28 cellular contexts compared by ENCODE assay signal in the genomic region with DNA sequence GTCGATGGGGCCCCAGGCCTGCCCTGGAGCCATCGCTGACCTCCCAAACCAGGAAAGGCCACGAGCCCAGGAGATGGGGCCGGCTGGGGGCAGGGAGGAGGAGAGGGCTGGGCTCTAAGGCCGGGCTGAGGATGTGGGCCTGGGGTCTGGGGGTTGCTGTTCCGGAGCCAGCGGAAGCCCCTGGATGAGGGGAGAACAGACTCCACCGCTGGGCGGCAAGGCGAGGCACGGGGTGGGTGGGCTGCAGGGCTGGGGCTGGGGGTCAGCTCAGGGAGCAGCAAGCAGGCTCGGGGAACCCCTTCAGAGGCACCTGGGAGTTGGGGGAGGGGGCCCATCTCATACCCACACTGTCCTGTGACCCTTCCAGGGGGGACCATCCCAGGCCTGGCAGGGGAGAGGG. TPM values are rescaled to one million over a fixed set of nuclear protein-coding genes. Genes with fewer than 3 reads are reported as not detected.
DNase-seq lines count a peak whose midpoint lies in the region; ATAC-seq, FAIRE-seq and TF ChIP-seq lines count a peak whose summit lies in the region.
"Had no signal": no experiment of that assay in that cellular context is flagged by ENCODE, and none has a peak within 500 bp of the region (broad histone marks: within the 10 kb centered on the region; RNA-seq: fewer than 3 reads in every experiment).

No MANE protein-coding gene starts in this region.

- H2BK12ac ChIP-seq in neuronal stem cell (ENCODE audit: low read length) = peak overlapping the region; percentile 41

- H3K27ac Mint-ChIP-seq in osteocyte (ENCODE audit: unreplicated experiment) = no peak overlapping the region
- H3K27ac Mint-ChIP-seq: CD14-positive monocyte, H9, HFFc6 had no signal

- H4K8ac ChIP-seq in neuronal stem cell (ENCODE audit: low read depth, low read length) = no peak overlapping the region

- no peak for DNase-seq in K562 (ENCODE audit: extremely low read depth in 1 of 4, low spot score in 3 of 4)
- DNase-seq in dorsolateral prefrontal cortex = no peak
- no peak for DNase-seq in neuronal stem cell (ENCODE audit: low spot score)
- DNase-seq in tibial nerve (ENCODE audit: low spot score in 2 of 2) = no peak
- no peak for DNase-seq in osteocyte (ENCODE audit: extremely low spot score, unreplicated experiment)
- no peak for DNase-seq in A673 (ENCODE audit: low spot score)
- DNase-seq in PC-9 = no peak
- DNase-seq: ACHN; BE2C; CD8-positive, alpha-beta memory T cell; DMS 273 treated with DMSO at 0.1 percent for 48 hours; DMS79 treated with DMSO at 0.1 percent for 48 hours; GF-D8; GM23248; H9; HFFc6; KG1; MM.1S; NCI-H2029 treated with DMSO at 0.1 percent for 48 hours; NCI-H446 treated with DMSO at 0.1 percent for 48 hours; NK-92 treated with Interleukin-12 subunit alpha and Interleukin-12 subunit beta, amount 100 ng/mL, for 24 hours; Right ventricle myocardium superior had no signal

- no peak for TF ChIP-seq POLR2A in K562 (conservative IDR thresholded peaks at IDR 0.05)
- no peak for TF ChIP-seq POLR2A in tibial nerve (IDR thresholded peaks at IDR 0.05)

- peak overlapping the region; percentile 85 for H3K18ac ChIP-seq in neuronal stem cell (ENCODE audit: low read length)

- TF ChIP-seq RAD21 in K562 (CRISPR knock-in tag; conservative IDR thresholded peaks at IDR 0.05 in 1 of 2, IDR thresholded peaks at IDR 0.05 in 1 of 2) = no peak

- H3K4ac ChIP-seq in neuronal stem cell (ENCODE audit: low read length) = peak overlapping the region; percentile 66

- no peak for ATAC-seq in K562

- H3F3A ChIP-seq in PC-9 (ENCODE audit: insufficient read depth, low read depth) = peaks cover 8% of the 10 kb centered on the region; the same call in 1 of the 2 replicates

- CTCF ChIA-PET in K562 (lab: Yijun Ruan, JAX; ENCODE audit: low intra/inter-chr PET ratio) = no interaction called here
- CTCF ChIA-PET in A673 (lab: Charles Lee) = no interaction called here
- CTCF ChIA-PET in PC-9 (lab: Charles Lee) = interaction anchor here (0.5 kb wide), 1 partner anchor 57 kb away, joined by 3 read pairs; no protein-coding TSS in a partner anchor

- no peak overlapping the region for H4K91ac ChIP-seq in neuronal stem cell (ENCODE audit: low read depth, low read length, poor library complexity)

- H3K27me3 ChIP-seq in K562 (ENCODE audit: control insufficient read depth in 2 of 2, insufficient read depth in 2 of 2, low read length in 2 of 2) (no peaks in the 10 kb centered on the region), dorsolateral prefrontal cortex (no peaks in the 10 kb centered on the region), neuronal stem cell (ENCODE audit: control insufficient read depth in 3 of 3, insufficient read depth in 3 of 3, low read depth in 1 of 3, low read length in 3 of 3) (peaks cover 0 to 21% (median 0%) of the 10 kb centered on the region in 3 experiments), tibial nerve (no peaks in the 10 kb centered on the region), A673 (replicated peaks; ENCODE audit: insufficient read depth, low read depth, low read length, poor library complexity) (no peaks in the 10 kb centered on the region), PC-9 (ENCODE audit: insufficient read depth, low read depth) (no peaks in the 10 kb centered on the region)
- H3K27me3 ChIP-seq: BE2C had no signal

- H3K9me1 ChIP-seq in K562 (ENCODE audit: control insufficient read depth, insufficient read depth, low read length) = no peaks in the 10 kb centered on the region

- H4K20me1 ChIP-seq in K562 (replicated peaks; ENCODE audit: control insufficient read depth, insufficient read depth, low read length) = no peaks in the 10 kb centered on the region
- no peaks in the 10 kb centered on the region for H4K20me1 ChIP-seq in PC-9 (ENCODE audit: insufficient read depth)

- H3K27me3 Mint-ChIP-seq in osteocyte (ENCODE audit: unreplicated experiment) = peaks cover 3% of the 10 kb centered on the region

- H3K79me2 ChIP-seq in K562 (ENCODE audit: control insufficient read depth, insufficient read depth, low read length) = no peaks in the 10 kb centered on the region
- no peaks in the 10 kb centered on the region for H3K79me2 ChIP-seq in PC-9 (ENCODE audit: low read depth)

- WGBS in K562 (ENCODE audit: insufficient coverage, low coverage, missing lambda C conversion rate) = 75% methylated on average over 3 of the region's 12 CpGs
- WGBS in neuronal stem cell (ENCODE audit: extremely low coverage in 2 of 2, insufficient read length in 2 of 2, insufficient replicate concordance in 1 of 2), 2 donors = no CpG with 5 or more reads among the region's 12 CpGs
- 67 to 72% methylated on average over 3 to 12 of the region's 12 CpGs for WGBS in tibial nerve, 2 donors

- no peak overlapping the region for H2BK5ac ChIP-seq in neuronal stem cell (ENCODE audit: low read length)

- peak overlapping the region; percentile 97 for H2BK15ac ChIP-seq in neuronal stem cell (ENCODE audit: low read length)

- H3K9me3 ChIP-seq in K562 (replicated peaks; ENCODE audit: control insufficient read depth, insufficient read depth, low read depth, low read length) (no peaks in the 10 kb centered on the region), neuronal stem cell (replicated peaks in 1 of 2; ENCODE audit: control insufficient read depth in 2 of 2, insufficient read depth in 1 of 2, low read depth in 1 of 2, low read length in 2 of 2) (peaks cover 0 to 1% of the 10 kb centered on the region in 2 donors), tibial nerve (no peaks in the 10 kb centered on the region), A673 (ENCODE audit: low read depth, low read length, poor library complexity, severe bottlenecking) (no peaks in the 10 kb centered on the region), PC-9 (ENCODE audit: insufficient read depth, low read depth) (no peaks in the 10 kb centered on the region)
- H3K9me3 ChIP-seq: BE2C, SJSA1 had no signal

- H3K9me3 Mint-ChIP-seq in osteocyte (ENCODE audit: unreplicated experiment) = no peaks in the 10 kb centered on the region
- H3K9me3 Mint-ChIP-seq: CD8-positive, alpha-beta memory T cell; H9; HFFc6 had no signal

- no peak overlapping the region for H3K4me3 ChIP-seq in K562
- no peak overlapping the region for H3K4me3 ChIP-seq in dorsolateral prefrontal cortex
- H3K4me3 ChIP-seq in neuronal stem cell (ENCODE audit: low read length in 2 of 2) = no peak overlapping the region
- no peak overlapping the region for H3K4me3 ChIP-seq in tibial nerve
- H3K4me3 ChIP-seq in A673 (ENCODE audit: low read depth, low read length, poor library complexity, severe bottlenecking) = no peak overlapping the region
- no peak overlapping the region for H3K4me3 ChIP-seq in PC-9
- H3K4me3 ChIP-seq: GM23248, SJSA1 had no signal

- in situ Hi-C loops in K562 (cut with MboI) = no loop called here

- H3K4me2 ChIP-seq in K562 (ENCODE audit: insufficient read depth, low read length) (peak overlapping the region; percentile 61), neuronal stem cell (ENCODE audit: insufficient read depth, low read length, poor library complexity, severe bottlenecking) (no peak overlapping the region), PC-9 (no peak overlapping the region)

- no peak for TF ChIP-seq CTCF in K562 (IDR thresholded peaks at IDR 0.05 in 2 of 3, conservative IDR thresholded peaks at IDR 0.05 in 1 of 3; ENCODE audit: insufficient read depth in 2 of 3, low read depth in 1 of 3, low read length in 3 of 3)
- no peak for TF ChIP-seq CTCF in dorsolateral prefrontal cortex (IDR thresholded peaks at IDR 0.05 in 54 of 56, conservative IDR thresholded peaks at IDR 0.05 in 2 of 56; ENCODE audit: low read depth in 1 of 56, partially characterized antibody in 56 of 56)
- no peak for TF ChIP-seq CTCF in tibial nerve (IDR thresholded peaks at IDR 0.05)
- no peak for TF ChIP-seq CTCF in osteocyte (IDR thresholded peaks at IDR 0.05)
- no peak for TF ChIP-seq CTCF in A673 (conservative IDR thresholded peaks at IDR 0.05; ENCODE audit: low read depth, low read length)
- no peak for TF ChIP-seq CTCF in PC-9 (conservative IDR thresholded peaks at IDR 0.05)

- no TSS peak for BruUV-seq in K562 (replicated peaks; lab: Mats Ljungman, UMichigan)
- no TSS peak for BruUV-seq in A673 (replicated peaks; lab: Mats Ljungman, UMichigan)
- no TSS peak for BruUV-seq in PC-9 (replicated peaks; lab: Mats Ljungman, UMichigan)

- no peak for TF ChIP-seq EP300 in K562 (IDR thresholded peaks at IDR 0.05; ENCODE audit: low read length)
- TF ChIP-seq EP300 in tibial nerve (IDR thresholded peaks at IDR 0.05) = no peak

- no peak overlapping the region for H3K27ac ChIP-seq in K562 (ENCODE audit: extremely low read depth, low read depth, low read length)
- peak overlapping the region in 58 of 59 donors; percentile 12 to 91 (median 82) for H3K27ac ChIP-seq in dorsolateral prefrontal cortex
- H3K27ac ChIP-seq in neuronal stem cell (replicated peaks; ENCODE audit: low read length) = no peak overlapping the region
- peak overlapping the region; percentile 36 to 88 (median 48) for H3K27ac ChIP-seq in tibial nerve
- H3K27ac ChIP-seq in A673 (ENCODE audit: low read depth, low read length, poor library complexity, severe bottlenecking) = no peak overlapping the region
- no peak overlapping the region for H3K27ac ChIP-seq in PC-9
- H3K27ac ChIP-seq: GM23248, SJSA1 had no signal

- H3K79me1 ChIP-seq in neuronal stem cell (ENCODE audit: low read depth, low read length) = peaks cover 1% of the 10 kb centered on the region

- H2BK120ac ChIP-seq in neuronal stem cell (ENCODE audit: low read depth, low read length) = peak overlapping the region; percentile 81

- H3K23ac ChIP-seq in neuronal stem cell (ENCODE audit: low read depth, low read length, poor library complexity) = no peak overlapping the region

- H3K9me2 ChIP-seq in PC-9 (ENCODE audit: insufficient read depth) = no peaks in the 10 kb centered on the region

- H3K14ac ChIP-seq in neuronal stem cell (ENCODE audit: low read length) = peak overlapping the region; percentile 8

- H3K4me1 ChIP-seq in K562 (replicated peaks in 1 of 2; ENCODE audit: control insufficient read depth in 2 of 2, insufficient read depth in 2 of 2, low read length in 2 of 2) (peaks cover 26 to 77% of the 10 kb centered on the region in 2 experiments; a peak in 4 of 5 replicates), neuronal stem cell (ENCODE audit: control insufficient read depth in 2 of 2, insufficient read depth in 1 of 2, low read depth in 1 of 2, low read length in 2 of 2) (peaks cover 8 to 15% of the 10 kb centered on the region in 2 donors), tibial nerve (peaks cover 0 to 73% (median 24%) of the 10 kb centered on the region in 4 donors), A673 (ENCODE audit: insufficient read depth, low read length, poor library complexity, severe bottlenecking) (peaks cover 4% of the 10 kb centered on the region), PC-9 (replicated peaks; ENCODE audit: insufficient read depth) (peaks cover 10% of the 10 kb centered on the region)
- H3K4me1 ChIP-seq: BE2C, SJSA1 had no signal

- H2AK5ac ChIP-seq in neuronal stem cell (ENCODE audit: low read depth, low read length) = peak overlapping the region; percentile 76

- no peak overlapping the region for H3K4me3 Mint-ChIP-seq in osteocyte (ENCODE audit: unreplicated experiment)
- H3K4me3 Mint-ChIP-seq: CD14-positive monocyte, H9, HFFc6 had no signal

- H3K9ac ChIP-seq in K562 (ENCODE audit: insufficient read depth in 1 of 2, low read depth in 2 of 2, low read length in 2 of 2) (peak overlapping the region in 1 of 2 experiments; percentile 81; a peak in 2 of 4 replicates), neuronal stem cell (ENCODE audit: low read depth, low read length, poor library complexity) (no peak overlapping the region)
- H3K9ac ChIP-seq: GM23248 had no signal

- H3K36me3 ChIP-seq in K562 (ENCODE audit: control insufficient read depth, insufficient read depth, low read length) = no peaks in the 10 kb centered on the region
- H3K36me3 ChIP-seq in neuronal stem cell (replicated peaks in 1 of 2; ENCODE audit: control insufficient read depth in 2 of 2, insufficient read depth in 2 of 2, low read length in 2 of 2) = no peaks in the 10 kb centered on the region
- no peaks in the 10 kb centered on the region for H3K36me3 ChIP-seq in tibial nerve
- no peaks in the 10 kb centered on the region for H3K36me3 ChIP-seq in A673 (ENCODE audit: insufficient read depth, low read length, poor library complexity, severe bottlenecking)
- H3K36me3 ChIP-seq in PC-9 (ENCODE audit: low read depth) = no peaks in the 10 kb centered on the region
- H3K36me3 ChIP-seq: BE2C, SJSA1 had no signal

- no peak for FAIRE-seq in K562 (lab: Jason Lieb, UNC)
- FAIRE-seq: GM12891, HTR-8/SVneo had no signal

- POLR2A ChIA-PET in K562 (lab: Yijun Ruan, JAX) (no interaction called here), A673 (lab: Charles Lee; ENCODE audit: low non-redundant PET) (no interaction called here), PC-9 (lab: Charles Lee; ENCODE audit: unreplicated experiment) (no interaction called here)

- H3K36me3 Mint-ChIP-seq in osteocyte (ENCODE audit: unreplicated experiment) = no peaks in the 10 kb centered on the region
- H3K36me3 Mint-ChIP-seq: CD14-positive monocyte had no signal

- H2AFZ ChIP-seq in K562 (ENCODE audit: low read depth, low read length) (peak overlapping the region; percentile 86), neuronal stem cell (ENCODE audit: low read length) (peak overlapping the region; percentile 56), PC-9 (no peak overlapping the region)
- H2AFZ ChIP-seq: GM23248 had no signal

- peaks cover 20% of the 10 kb centered on the region for H3K4me1 Mint-ChIP-seq in osteocyte (ENCODE audit: unreplicated experiment)

- intact Hi-C loops in K562 (cut with micrococcal nuclease) (no loop called here), dorsolateral prefrontal cortex (cut with DNase I) (no loop called here), A673 (cut with micrococcal nuclease; ENCODE audit: unreplicated experiment) (no loop called here), PC-9 (cut with micrococcal nuclease; ENCODE audit: unreplicated experiment) (no loop called here)

RNA-seq across cellular contexts. Expression of gene LCN12, which starts 11.7 kb away (rescaled TPM):
- total RNA-seq in K562 (2011; cell fraction: chromatin; rRNA removed; ENCODE audit: low replicate concordance) = 1.3 TPM in 1 of 2 replicates, not detected in the other
- total RNA-seq in K562 (2011; cell fraction: nucleolus; rRNA removed) = 0.67 and 0.92 TPM in 2 replicates
- total RNA-seq in K562 (2011; cell fraction: nucleoplasm; rRNA removed) = 0.51 TPM in 1 of 2 replicates, not detected in the other
- total RNA-seq in K562 (2014; rRNA removed) (not detected in 2 replicates), K562 (2014; rRNA removed; fragmentation: Illumina TruSeq; extraction: Trizol) (not detected in 2 replicates), K562 (2015; rRNA removed; fragmentation: Illumina TruSeq; extraction: Trizol) (not detected in 2 replicates), K562 (2021) (not detected in 2 replicates), dorsolateral prefrontal cortex (10 to 100 TPM in 108 of 120 experiments, 1 to 10 TPM in 12; 5.2 to 34.4 (median 16.7) TPM), tibial nerve (10 to 100 TPM in 2 of 4 donors, 1 to 10 TPM in 2; 2.4 to 16.8 (median 7.8) TPM), osteocyte (0.57 and 1.4 TPM in 2 replicates), A673 (2021) (1.1 TPM in 1 of 2 replicates, not detected in the other), PC-9 (2021) (9.3 and 14.2 TPM in 2 replicates)
- polyA plus RNA-seq in K562 (2011; rRNA removed) (0.24 TPM in 1 of 2 replicates, not detected in the other), K562 (2014; fragmentation: Illumina TruSeq; extraction: Trizol) (not detected in 2 replicates), K562 (2014; fragmentation: Nextera tagmentation; extraction: Ambion mirVana) (not detected), K562 (2014; rRNA removed) (0.05 TPM in 1 of 2 replicates, not detected in the other)
- polyA plus RNA-seq in K562 (2011; cell fraction: cytosol; rRNA removed) = not detected in 2 replicates
- 1.0 and 1.2 TPM in 2 replicates for polyA plus RNA-seq in K562 (2011; cell fraction: nucleus; rRNA removed)
- 0.32 and 0.35 TPM in 2 replicates for polyA plus RNA-seq in K562 (2012)
- polyA minus RNA-seq in K562 (2011; rRNA and poly(A)+ RNA removed) = not detected in 2 replicates
- not detected in 2 replicates for polyA minus RNA-seq in K562 (2011; cell fraction: cytosol; rRNA and poly(A)+ RNA removed)
- not detected in 2 replicates for polyA minus RNA-seq in K562 (2011; cell fraction: nucleus; rRNA and poly(A)+ RNA removed)
- polyA plus RNA-seq in neuronal stem cell (2013, experiment 1 of 2) = 0.07 TPM
- 0.12 TPM for polyA plus RNA-seq in neuronal stem cell (2013, experiment 2 of 2)
- total RNA-seq: GM23248, RPMI7951, SJSA1 had no signal
- polyA plus RNA-seq: CD14-positive monocyte; CD8-positive, alpha-beta memory T cell; GM23248 had no signal

RNA-seq across cellular contexts. Expression of gene PTGDS, which starts 13.6 kb away (rescaled TPM):
- 1.9 and 6.7 TPM in 2 replicates for total RNA-seq in K562 (2011; cell fraction: chromatin; rRNA removed; ENCODE audit: low replicate concordance)
- 6.7 and 8.8 TPM in 2 replicates for total RNA-seq in K562 (2011; cell fraction: nucleolus; rRNA removed)
- 4.5 and 5.2 TPM in 2 replicates for total RNA-seq in K562 (2011; cell fraction: nucleoplasm; rRNA removed)
- 5.2 and 7.4 TPM in 2 replicates for total RNA-seq in K562 (2014; rRNA removed)
- 0.65 TPM in 1 of 2 replicates, not detected in the other for total RNA-seq in K562 (2014; rRNA removed; fragmentation: Illumina TruSeq; extraction: Trizol)
- 2.0 and 2.9 TPM in 2 replicates for total RNA-seq in K562 (2015; rRNA removed; fragmentation: Illumina TruSeq; extraction: Trizol)
- total RNA-seq in K562 (2021) = 4.6 and 4.7 TPM in 2 replicates
- polyA plus RNA-seq in K562 (2011; rRNA removed) = 2.6 and 4.4 TPM in 2 replicates
- polyA plus RNA-seq in K562 (2011; cell fraction: cytosol; rRNA removed) = 5.3 and 10.5 TPM in 2 replicates
- 23.2 and 26.0 TPM in 2 replicates for polyA plus RNA-seq in K562 (2011; cell fraction: nucleus; rRNA removed)
- 8.5 and 12.1 TPM in 2 replicates for polyA plus RNA-seq in K562 (2012)
- 1.2 and 2.7 TPM in 2 replicates for polyA plus RNA-seq in K562 (2014; fragmentation: Illumina TruSeq; extraction: Trizol)
- under 1 TPM; 0.46 to 0.55 TPM for polyA plus RNA-seq in K562 (2014; fragmentation: Nextera tagmentation; extraction: Ambion mirVana)
- 7.0 and 7.1 TPM in 2 replicates for polyA plus RNA-seq in K562 (2014; rRNA removed)
- 0.51 TPM in 1 of 2 replicates, not detected in the other for polyA minus RNA-seq in K562 (2011; rRNA and poly(A)+ RNA removed)
- polyA minus RNA-seq in K562 (2011; cell fraction: cytosol; rRNA and poly(A)+ RNA removed) = 1.8 and 3.4 TPM in 2 replicates
- polyA minus RNA-seq in K562 (2011; cell fraction: nucleus; rRNA and poly(A)+ RNA removed) = 5.7 and 10.0 TPM in 2 replicates
- total RNA-seq in dorsolateral prefrontal cortex = 1,000 to 10,000 TPM; 1,122 to 4,894 (median 2,197) TPM
- 0.33 TPM for polyA plus RNA-seq in neuronal stem cell (2013, experiment 1 of 2)
- polyA plus RNA-seq in neuronal stem cell (2013, experiment 2 of 2) = 0.42 TPM
- total RNA-seq in tibial nerve = 1,000 to 10,000 TPM; 1,059 to 8,972 (median 6,550) TPM
- total RNA-seq in osteocyte = 123 and 129 TPM in 2 replicates
- total RNA-seq in A673 (2021) = not detected in 2 replicates
- 1.7 and 2.0 TPM in 2 replicates for total RNA-seq in PC-9 (2021)
- total RNA-seq: GM23248, HFFc6, PC-3, SJSA1 had no signal

RNA-seq across cellular contexts. Expression of gene C8G, which starts 18.7 kb away (rescaled TPM):
- total RNA-seq in K562 (2011; cell fraction: chromatin; rRNA removed; ENCODE audit: low replicate concordance) = 3.8 and 8.4 TPM in 2 replicates
- total RNA-seq in K562 (2011; cell fraction: nucleolus; rRNA removed) = 8.3 and 11.8 TPM in 2 replicates
- 3.4 and 4.7 TPM in 2 replicates for total RNA-seq in K562 (2011; cell fraction: nucleoplasm; rRNA removed)
- total RNA-seq in K562 (2014; rRNA removed) = 2.7 and 3.0 TPM in 2 replicates
- not detected in 2 replicates for total RNA-seq in K562 (2014; rRNA removed; fragmentation: Illumina TruSeq; extraction: Trizol)
- 2.9 and 4.4 TPM in 2 replicates for total RNA-seq in K562 (2015; rRNA removed; fragmentation: Illumina TruSeq; extraction: Trizol)
- 4.3 and 5.9 TPM in 2 replicates for total RNA-seq in K562 (2021)
- polyA plus RNA-seq in K562 (2011; rRNA removed) = 0.35 and 2.0 TPM in 2 replicates
- 0.70 and 0.96 TPM in 2 replicates for polyA plus RNA-seq in K562 (2011; cell fraction: cytosol; rRNA removed)
- polyA plus RNA-seq in K562 (2011; cell fraction: nucleus; rRNA removed) = 19.6 and 29.1 TPM in 2 replicates
- 8.5 and 12.1 TPM in 2 replicates for polyA plus RNA-seq in K562 (2012)
- 0.59 and 1.3 TPM in 2 replicates for polyA plus RNA-seq in K562 (2014; fragmentation: Illumina TruSeq; extraction: Trizol)
- under 1 TPM in 1 of 2 experiments, not detected in 1; 0.38 TPM for polyA plus RNA-seq in K562 (2014; fragmentation: Nextera tagmentation; extraction: Ambion mirVana)
- 1.9 and 4.0 TPM in 2 replicates for polyA plus RNA-seq in K562 (2014; rRNA removed)
- polyA minus RNA-seq in K562 (2011; rRNA and poly(A)+ RNA removed) = not detected in 2 replicates
- not detected in 2 replicates for polyA minus RNA-seq in K562 (2011; cell fraction: cytosol; rRNA and poly(A)+ RNA removed)
- 2.1 and 3.4 TPM in 2 replicates for polyA minus RNA-seq in K562 (2011; cell fraction: nucleus; rRNA and poly(A)+ RNA removed)
- 1 to 10 TPM in 95 of 120 experiments, under 1 TPM in 1, not detected in 24; 1.00 to 6.0 (median 2.2) TPM for total RNA-seq in dorsolateral prefrontal cortex
- polyA plus RNA-seq in neuronal stem cell (2013, experiment 1 of 2) = 0.31 TPM
- polyA plus RNA-seq in neuronal stem cell (2013, experiment 2 of 2) = 0.22 TPM
- 1 to 10 TPM in 2 of 4 donors, not detected in 2; 3.3 to 5.1 TPM for total RNA-seq in tibial nerve
- 1.3 and 1.7 TPM in 2 replicates for total RNA-seq in osteocyte
- total RNA-seq in A673 (2021) = 0.74 and 0.75 TPM in 2 replicates
- total RNA-seq in PC-9 (2021) = 2.3 and 4.4 TPM in 2 replicates
- total RNA-seq: GM23248, RPMI7951, SJSA1 had no signal
- polyA plus RNA-seq: CD8-positive, alpha-beta memory T cell had no signal

RNA-seq across cellular contexts. Expression of gene LCNL1, which starts 19.0 kb away (rescaled TPM):
- total RNA-seq in K562 (2011; cell fraction: chromatin; rRNA removed; ENCODE audit: low replicate concordance) = 3.1 and 3.4 TPM in 2 replicates
- total RNA-seq in K562 (2011; cell fraction: nucleolus; rRNA removed) = 1.2 and 1.7 TPM in 2 replicates
- total RNA-seq in K562 (2011; cell fraction: nucleoplasm; rRNA removed) = 3.5 and 4.7 TPM in 2 replicates
- 0.08 TPM in 1 of 2 replicates, not detected in the other for total RNA-seq in K562 (2014; rRNA removed)
- 0.04 and 0.10 TPM in 2 replicates for total RNA-seq in K562 (2014; rRNA removed; fragmentation: Illumina TruSeq; extraction: Trizol)
- not detected in 2 replicates for total RNA-seq in K562 (2015; rRNA removed; fragmentation: Illumina TruSeq; extraction: Trizol)
- total RNA-seq in K562 (2021) = 0.11 and 0.16 TPM in 2 replicates
- polyA plus RNA-seq in K562 (2011; rRNA removed) = 0.04 and 0.14 TPM in 2 replicates
- 0.21 TPM in 1 of 2 replicates, not detected in the other for polyA plus RNA-seq in K562 (2011; cell fraction: cytosol; rRNA removed)
- 2.1 and 4.2 TPM in 2 replicates for polyA plus RNA-seq in K562 (2011; cell fraction: nucleus; rRNA removed)
- 0.30 and 0.53 TPM in 2 replicates for polyA plus RNA-seq in K562 (2012)
- 0.04 TPM in 1 of 2 replicates, not detected in the other for polyA plus RNA-seq in K562 (2014; fragmentation: Illumina TruSeq; extraction: Trizol)
- polyA plus RNA-seq in K562 (2014; fragmentation: Nextera tagmentation; extraction: Ambion mirVana) = not detected
- 0.11 and 0.12 TPM in 2 replicates for polyA plus RNA-seq in K562 (2014; rRNA removed)
- polyA minus RNA-seq in K562 (2011; rRNA and poly(A)+ RNA removed) = 0.27 and 0.81 TPM in 2 replicates
- not detected in 2 replicates for polyA minus RNA-seq in K562 (2011; cell fraction: cytosol; rRNA and poly(A)+ RNA removed)
- 1.3 and 2.4 TPM in 2 replicates for polyA minus RNA-seq in K562 (2011; cell fraction: nucleus; rRNA and poly(A)+ RNA removed)
- 10 to 100 TPM in 119 of 120 experiments, 1 to 10 TPM in 1; 9.8 to 81.8 (median 27.3) TPM for total RNA-seq in dorsolateral prefrontal cortex
- polyA plus RNA-seq in neuronal stem cell (2013, experiment 1 of 2) = 0.07 TPM
- polyA plus RNA-seq in neuronal stem cell (2013, experiment 2 of 2) = 0.07 TPM
- 10 to 100 TPM; 14.7 to 86.3 (median 64.3) TPM for total RNA-seq in tibial nerve
- 3.0 and 3.4 TPM in 2 replicates for total RNA-seq in osteocyte
- not detected in 2 replicates for total RNA-seq in A673 (2021)
- 0.41 and 0.43 TPM in 2 replicates for total RNA-seq in PC-9 (2021)
- total RNA-seq: GM23248, HFFc6, PC-3, RPMI7951, SJSA1 had no signal
- polyA plus RNA-seq: CD14-positive monocyte, GM23248 had no signal

RNA-seq across cellular contexts. Expression of gene FBXW5, which starts 19.2 kb away (rescaled TPM):
- total RNA-seq in K562 (2011; cell fraction: chromatin; rRNA removed; ENCODE audit: low replicate concordance) = 30.2 and 159 TPM in 2 replicates
- total RNA-seq in K562 (2011; cell fraction: nucleolus; rRNA removed) = 182 and 203 TPM in 2 replicates
- total RNA-seq in K562 (2011; cell fraction: nucleoplasm; rRNA removed) = 58.6 and 70.2 TPM in 2 replicates
- total RNA-seq in K562 (2014; rRNA removed) (128 and 144 TPM in 2 replicates), K562 (2014; rRNA removed; fragmentation: Illumina TruSeq; extraction: Trizol) (3.2 and 6.1 TPM in 2 replicates), K562 (2015; rRNA removed; fragmentation: Illumina TruSeq; extraction: Trizol) (37.0 and 40.6 TPM in 2 replicates), K562 (2021) (99.7 and 103 TPM in 2 replicates), dorsolateral prefrontal cortex (100 to 1,000 TPM in 22 of 120 experiments, 10 to 100 TPM in 98; 66.7 to 121 (median 89.9) TPM), tibial nerve (100 to 1,000 TPM; 138 to 227 (median 193) TPM), osteocyte (84.4 and 93.0 TPM in 2 replicates), A673 (2021) (76.7 and 81.8 TPM in 2 replicates), PC-9 (2021) (101 and 125 TPM in 2 replicates)
- polyA plus RNA-seq in K562 (2011; rRNA removed) (37.5 and 55.5 TPM in 2 replicates), K562 (2014; fragmentation: Illumina TruSeq; extraction: Trizol) (10.8 and 36.2 TPM in 2 replicates), K562 (2014; fragmentation: Nextera tagmentation; extraction: Ambion mirVana) (1 to 10 TPM in 1 of 2 experiments, under 1 TPM in 1; 0.21 to 1.2 TPM), K562 (2014; rRNA removed) (97.6 and 107 TPM in 2 replicates)
- polyA plus RNA-seq in K562 (2011; cell fraction: cytosol; rRNA removed) = 71.8 and 204 TPM in 2 replicates
- polyA plus RNA-seq in K562 (2011; cell fraction: nucleus; rRNA removed) = 312 and 563 TPM in 2 replicates
- polyA plus RNA-seq in K562 (2012) = 55.7 and 82.1 TPM in 2 replicates
- 13.6 and 27.8 TPM in 2 replicates for polyA minus RNA-seq in K562 (2011; rRNA and poly(A)+ RNA removed)
- 66.5 and 87.7 TPM in 2 replicates for polyA minus RNA-seq in K562 (2011; cell fraction: cytosol; rRNA and poly(A)+ RNA removed)
- 82.3 and 93.4 TPM in 2 replicates for polyA minus RNA-seq in K562 (2011; cell fraction: nucleus; rRNA and poly(A)+ RNA removed)
- 33.3 TPM for polyA plus RNA-seq in neuronal stem cell (2013, experiment 1 of 2)
- 31.2 TPM for polyA plus RNA-seq in neuronal stem cell (2013, experiment 2 of 2)

Comparison
In these comparisons a context has a peak if more than half of its experiments do, and no peak if none do; other contexts are left out.
1. H3K27ac ChIP-seq: peak in dorsolateral prefrontal cortex (58 of 59) and tibial nerve (4 of 4); none in K562 (single experiment), neuronal stem cell (single experiment), A673 (single experiment) and PC-9 (single experiment).
2. RNA of gene PTGDS, which starts 13.6 kb away (total RNA-seq): 1,059 to 8,972 TPM in tibial nerve, 1,122 to 4,894 TPM in dorsolateral prefrontal cortex and 123 to 129 TPM in osteocyte; 0.65 to 8.8 TPM in K562, 1.7 to 2.0 TPM in PC-9 and not detected in A673; every median in the first group is over 10 times any median in the second.